In the genomic region with DNA sequence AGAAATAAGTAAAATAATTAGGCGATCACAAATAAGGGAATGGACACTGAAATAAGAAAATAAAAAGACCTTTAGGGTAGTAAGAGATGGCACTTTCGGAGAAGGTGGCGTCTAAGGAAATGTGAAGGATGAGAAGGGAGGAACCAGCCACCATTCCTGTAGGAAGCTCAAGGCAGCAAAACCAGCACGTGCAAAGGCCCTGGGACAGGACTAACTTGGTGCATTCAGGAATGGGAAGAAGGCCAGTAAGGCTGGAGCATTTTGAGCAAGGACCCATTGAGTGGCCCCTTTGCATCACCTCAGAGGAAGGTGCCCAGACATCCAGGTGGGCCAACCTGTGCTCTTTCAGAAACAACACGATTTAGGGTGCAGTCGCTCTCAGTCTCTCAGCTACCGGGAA, we compare ENCODE assay signal across 8 cellular contexts. TPM values are rescaled to one million over a fixed set of nuclear protein-coding genes. Genes with fewer than 3 reads are reported as not detected.
DNase-seq lines count a peak whose midpoint lies in the region; ATAC-seq and TF ChIP-seq lines count a peak whose summit lies in the region.

No MANE protein-coding gene starts in this region.

- TF ChIP-seq RAD21 in liver (IDR thresholded peaks at IDR 0.05) = no peak

- H3K9me3 ChIP-seq in mammary epithelial cell (replicated peaks; ENCODE audit: insufficient read depth, low read length) = peaks cover 4% of the 10 kb centered on the region
- no peaks in the 10 kb centered on the region for H3K9me3 ChIP-seq in liver (ENCODE audit: control insufficient read depth in 4 of 4, low read length in 3 of 4)
- H3K9me3 ChIP-seq in thyroid gland = no peaks in the 10 kb centered on the region

- intact Hi-C loops in MCF 10A (cut with micrococcal nuclease) = no loop called here
- intact Hi-C loops in mammary epithelial cell (cut with micrococcal nuclease) = loop anchor here (1.0 kb wide), 1 partner anchor 8 kb away; no protein-coding TSS in a partner anchor
- intact Hi-C loops in thyroid gland (cut with DNase I) = no loop called here

- H3K4me1 Mint-ChIP-seq in MCF 10A (ENCODE audit: insufficient read depth, unreplicated experiment) = peaks cover 28% of the 10 kb centered on the region
- H3K4me1 Mint-ChIP-seq in activated CD8-positive, alpha-beta T cell treated with anti-CD3 and anti-CD28 coated beads, Interleukin-2, amount 10 ng/mL, durations not matched to agents 7 days and 5 days (ENCODE audit: low read depth) = peaks cover 90% of the 10 kb centered on the region

- H3K27me3 ChIP-seq in mammary epithelial cell (ENCODE audit: insufficient read depth, low read length) = no peaks in the 10 kb centered on the region
- no peaks in the 10 kb centered on the region for H3K27me3 ChIP-seq in liver (ENCODE audit: control insufficient read depth in 4 of 4, insufficient read depth in 4 of 4, low read length in 3 of 4)
- H3K27me3 ChIP-seq in thyroid gland = no peaks in the 10 kb centered on the region

- no peak for TF ChIP-seq POLR2A in thyroid gland (IDR thresholded peaks at IDR 0.05)

- H3K9me3 Mint-ChIP-seq in MCF 10A (ENCODE audit: unreplicated experiment) = no peaks in the 10 kb centered on the region
- H3K9me3 Mint-ChIP-seq in activated CD8-positive, alpha-beta T cell treated with anti-CD3 and anti-CD28 coated beads, Interleukin-2, amount 10 ng/mL, durations not matched to agents 7 days and 5 days (ENCODE audit: insufficient read depth) = peaks cover 5% of the 10 kb centered on the region

- ATAC-seq in activated CD8-positive, alpha-beta T cell treated with anti-CD3 and anti-CD28 coated beads, Interleukin-2, amount 10 ng/mL, durations not matched to agents 7 days and 5 days = no peak
- ATAC-seq in GM21737 (IDR thresholded peaks at IDR 0.05; ENCODE audit: unreplicated experiment) (no peak), GM21529 (IDR thresholded peaks at IDR 0.05; ENCODE audit: unreplicated experiment) (no peak)

- H3K9ac ChIP-seq in mammary epithelial cell (ENCODE audit: insufficient read depth, low read length) (no peak overlapping the region), liver (ENCODE audit: low read depth in 1 of 2, low read length in 2 of 2) (no peak overlapping the region)

- H4K20me1 ChIP-seq in mammary epithelial cell (ENCODE audit: insufficient read depth, low read length) = no peaks in the 10 kb centered on the region

- H3K79me2 ChIP-seq in mammary epithelial cell (ENCODE audit: insufficient read depth, low read length) = peaks cover 46% of the 10 kb centered on the region

- in situ Hi-C loops in mammary epithelial cell (cut with MboI; ENCODE audit: low sequenced_read_pairs in 2 of 2) = loop anchor here in 1 of 2 donors (25.0 kb wide), 1 partner anchor 341 kb away; the partner anchor contains the start of genes MPHOSPH9 and MTRFR

- BruUV-seq in MCF 10A (replicated peaks; lab: Mats Ljungman, UMichigan) (no TSS peak), mammary epithelial cell (replicated peaks; lab: Mats Ljungman, UMichigan) (no TSS peak)

- H3K36me3 ChIP-seq in mammary epithelial cell (ENCODE audit: insufficient read depth, low read length) (no peaks in the 10 kb centered on the region), liver (ENCODE audit: control insufficient read depth in 4 of 4, insufficient read depth in 3 of 4, low read depth in 1 of 4, low read length in 3 of 4) (peaks cover 0 to 2% (median 0%) of the 10 kb centered on the region in 4 donors), thyroid gland (no peaks in the 10 kb centered on the region)

- no peak overlapping the region for H2AFZ ChIP-seq in mammary epithelial cell (ENCODE audit: low read depth, low read length)

- peaks cover 11% of the 10 kb centered on the region for H3K36me3 Mint-ChIP-seq in MCF 10A (ENCODE audit: insufficient read depth, unreplicated experiment)
- H3K36me3 Mint-ChIP-seq in activated CD8-positive, alpha-beta T cell treated with anti-CD3 and anti-CD28 coated beads, Interleukin-2, amount 10 ng/mL, durations not matched to agents 7 days and 5 days (ENCODE audit: low read depth) = peaks cover 27% of the 10 kb centered on the region

- dilution Hi-C loops in mammary epithelial cell (cut with HindIII; ENCODE audit: low sequenced_read_pairs) = loop anchor here (5.0 kb wide), 1 partner anchor 69 kb away; no protein-coding TSS in a partner anchor

- TF ChIP-seq CTCF in MCF 10A (IDR thresholded peaks at IDR 0.05; ENCODE audit: unreplicated experiment) (no peak), mammary epithelial cell (conservative IDR thresholded peaks at IDR 0.05 in 1 of 2, IDR thresholded peaks at IDR 0.05 in 1 of 2; ENCODE audit: extremely low read depth in 1 of 2, insufficient read depth in 1 of 2, low read depth in 1 of 2, low read length in 2 of 2) (no peak), liver (IDR thresholded peaks at IDR 0.05; ENCODE audit: low read depth, low read length, missing input control) (no peak), thyroid gland (IDR thresholded peaks at IDR 0.05) (no peak)

- CTCF ChIA-PET in MCF 10A (lab: Yijun Ruan, JAX) (interaction anchor here (1.1 to 2.9 kb wide), 2 partner anchors 37 to 50 kb away, joined by 5 to 12 read pairs; no protein-coding TSS in a partner anchor), mammary epithelial cell (lab: Charles Lee; ENCODE audit: low non-redundant PET) (no interaction called here)
- CTCF ChIA-PET in activated CD8-positive, alpha-beta T cell treated with anti-CD3 and anti-CD28 coated beads, Interleukin-2, amount 10 ng/mL, durations not matched to agents 7 days and 5 days (lab: Charles Lee) = interaction anchor here (0.7 to 2.4 kb wide), 2 partner anchors 8 to 50 kb away, joined by 3 to 18 read pairs; no protein-coding TSS in a partner anchor

- 98% methylated on average over 6 of the region's 7 CpGs for WGBS in mammary epithelial cell (ENCODE audit: low coverage, missing lambda C conversion rate)
- 95% methylated on average over 7 of the region's 7 CpGs for WGBS in liver
- 90 to 91% methylated on average over 7 of the region's 7 CpGs for whole genome bisulfite sequencing in thyroid gland, 2 donors

- H3K4me2 ChIP-seq in mammary epithelial cell (ENCODE audit: insufficient read depth, low read depth, low read length) = no peak overlapping the region

- DNase-seq in MCF 10A (ENCODE audit: unreplicated experiment) (no peak), mammary epithelial cell (no peak), thyroid gland (no peak), OCI-M1 (lab: John Stamatoyannopoulos, UW) (no peak)
- DNase-seq in activated CD8-positive, alpha-beta T cell treated with anti-CD3 and anti-CD28 coated beads, Interleukin-2, amount 10 ng/mL, durations not matched to agents 7 days and 5 days = no peak

- H3K27ac ChIP-seq in mammary epithelial cell (ENCODE audit: insufficient read depth, low read depth, low read length) = no peak overlapping the region
- peak overlapping the region; percentile 85 to 91 for H3K27ac ChIP-seq in liver (ENCODE audit: low read depth in 1 of 2, low read length in 2 of 2)
- peak overlapping the region in 2 of 3 donors; percentile 95 to 100 for H3K27ac ChIP-seq in thyroid gland

- H3K4me3 ChIP-seq in mammary epithelial cell (replicated peaks in 1 of 3; ENCODE audit: insufficient read depth in 1 of 3, low read depth in 2 of 3, low read length in 3 of 3) = no peak overlapping the region
- H3K4me3 ChIP-seq in liver (ENCODE audit: low read depth in 1 of 3, low read length in 3 of 3) = no peak overlapping the region
- H3K4me3 ChIP-seq in thyroid gland (replicated peaks in 1 of 3) = no peak overlapping the region

- H3K4me1 ChIP-seq in mammary epithelial cell (ENCODE audit: insufficient read depth, low read length) = peaks cover 50% of the 10 kb centered on the region
- peaks cover 1 to 17% (median 15%) of the 10 kb centered on the region in 4 donors for H3K4me1 ChIP-seq in liver (ENCODE audit: control insufficient read depth in 4 of 4, insufficient read depth in 4 of 4, low read length in 3 of 4)
- peaks cover 25 to 30% of the 10 kb centered on the region in 2 donors for H3K4me1 ChIP-seq in thyroid gland

- peak overlapping the region; percentile 91 for H3K27ac Mint-ChIP-seq in MCF 10A (ENCODE audit: low read depth, unreplicated experiment)
- peak overlapping the region; percentile 90 for H3K27ac Mint-ChIP-seq in activated CD8-positive, alpha-beta T cell treated with anti-CD3 and anti-CD28 coated beads, Interleukin-2, amount 10 ng/mL, durations not matched to agents 7 days and 5 days

- POLR2A ChIA-PET in MCF 10A (lab: Yijun Ruan, JAX) = interaction anchor here (0.7 to 14.8 kb wide), 9 partner anchors 10 to 78 kb away, joined by 3 to 240 read pairs (median 5); partner anchors contain the start of gene OGFOD2
- POLR2A ChIA-PET in activated CD8-positive, alpha-beta T cell treated with anti-CD3 and anti-CD28 coated beads, Interleukin-2, amount 10 ng/mL, durations not matched to agents 7 days and 5 days (lab: Charles Lee) = interaction anchor here (0.9 to 1.3 kb wide), 3 partner anchors 8 to 78 kb away, joined by 3 to 7 read pairs (median 3); no protein-coding TSS in a partner anchor

- peak overlapping the region; percentile 88 for H3K4me3 Mint-ChIP-seq in MCF 10A (ENCODE audit: unreplicated experiment)
- peak overlapping the region; percentile 85 for H3K4me3 Mint-ChIP-seq in activated CD8-positive, alpha-beta T cell treated with anti-CD3 and anti-CD28 coated beads, Interleukin-2, amount 10 ng/mL, durations not matched to agents 7 days and 5 days

- H3K27me3 Mint-ChIP-seq in MCF 10A (ENCODE audit: insufficient read depth, unreplicated experiment) = no peaks in the 10 kb centered on the region
- H3K27me3 Mint-ChIP-seq in activated CD8-positive, alpha-beta T cell treated with anti-CD3 and anti-CD28 coated beads, Interleukin-2, amount 10 ng/mL, durations not matched to agents 7 days and 5 days (ENCODE audit: low read depth) = no peaks in the 10 kb centered on the region

TF ChIP-seq in liver, 16 proteins besides CTCF, POLR2A, EP300 and RAD21:
- TF ChIP-seq FOXA2 (IDR thresholded peaks at IDR 0.05) (no peak), HNF4G (IDR thresholded peaks at IDR 0.05) (no peak)

RNA-seq across cellular contexts. Expression of gene VPS37B, which starts 0.7 kb away (rescaled TPM):
- total RNA-seq in MCF 10A (2022) (33.8 and 37.6 TPM in 2 replicates), mammary epithelial cell (10 to 100 TPM; 30.8 to 60.7 TPM), liver (1 to 10 TPM; 4.4 to 6.8 TPM), thyroid gland (10 to 100 TPM; 35.6 to 66.1 (median 63.5) TPM)
- polyA plus RNA-seq in mammary epithelial cell (56.7 TPM), liver (1 to 10 TPM; 2.3 to 3.2 TPM)
- polyA minus RNA-seq in mammary epithelial cell = 35.7 TPM
- 10 to 100 TPM; 24.9 to 26.5 TPM for total RNA-seq in activated CD8-positive, alpha-beta T cell treated with anti-CD3 and anti-CD28 coated beads, Interleukin-2, amount 10 ng/mL, durations not matched to agents 7 days and 5 days
